Comparison of ENCODE assay signal across 1 cellular context in the genomic region with DNA sequence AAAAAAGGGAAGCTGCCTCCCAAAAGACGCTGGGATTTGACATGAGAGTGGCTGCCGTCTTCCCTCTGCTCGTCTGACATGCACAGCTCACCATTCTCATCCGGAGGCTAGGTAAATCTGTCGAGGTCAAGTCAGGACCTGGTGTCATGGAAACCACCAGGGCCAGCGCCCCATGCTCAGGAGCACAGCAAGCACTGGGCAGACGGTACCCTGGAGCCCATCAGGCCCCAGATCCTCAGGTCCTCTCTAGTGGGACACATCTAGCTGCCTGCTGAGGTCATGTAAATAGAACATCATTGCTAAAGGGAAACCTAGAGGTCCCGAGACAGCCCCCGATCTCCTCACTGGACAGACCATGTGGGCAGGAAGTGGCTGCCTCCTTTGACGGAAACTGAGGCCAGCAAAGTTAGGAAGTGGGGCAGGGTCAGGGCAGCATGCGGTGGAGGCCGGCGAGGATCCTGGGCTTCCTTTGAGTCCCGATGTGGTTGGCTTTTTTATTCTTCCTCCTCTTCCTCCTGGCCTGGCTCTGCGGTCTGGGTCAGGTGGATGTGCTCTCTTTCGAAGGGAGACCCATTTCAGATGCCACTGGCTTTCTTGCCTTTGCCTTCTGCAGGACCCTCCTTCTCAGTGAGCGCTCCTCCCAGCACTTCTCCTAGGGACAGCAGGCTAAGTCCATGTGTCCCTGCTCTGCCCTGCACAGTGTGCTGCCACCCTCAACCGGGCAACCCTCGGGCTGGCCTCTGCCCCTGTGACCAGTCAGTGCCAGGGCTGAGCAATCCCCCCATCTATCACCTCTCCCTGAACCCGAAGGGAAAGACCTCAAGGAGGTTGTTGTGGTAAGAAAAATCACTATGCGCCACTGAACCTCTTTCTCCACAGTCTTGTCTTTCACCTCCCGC.
A peak's percentile ranks its signal among the peaks of the same experiment; 100 is the strongest.
TF ChIP-seq lines count a peak whose summit lies in the region.

No MANE protein-coding gene starts in this region.

TF ChIP-seq in HepG2, 621 proteins besides CTCF, POLR2A, EP300 and RAD21 (continues in another document):
- TF ChIP-seq ELF1 (CRISPR knock-in tag; IDR thresholded peaks at IDR 0.05): no peak
- TF ChIP-seq ZHX2 (IDR thresholded peaks at IDR 0.05; ENCODE audit: low read depth): no peak
- no peak for TF ChIP-seq ZHX2 (CRISPR knock-in tag; IDR thresholded peaks at IDR 0.05; ENCODE audit: borderline replicate concordance)
- TF ChIP-seq, protein P1, sequence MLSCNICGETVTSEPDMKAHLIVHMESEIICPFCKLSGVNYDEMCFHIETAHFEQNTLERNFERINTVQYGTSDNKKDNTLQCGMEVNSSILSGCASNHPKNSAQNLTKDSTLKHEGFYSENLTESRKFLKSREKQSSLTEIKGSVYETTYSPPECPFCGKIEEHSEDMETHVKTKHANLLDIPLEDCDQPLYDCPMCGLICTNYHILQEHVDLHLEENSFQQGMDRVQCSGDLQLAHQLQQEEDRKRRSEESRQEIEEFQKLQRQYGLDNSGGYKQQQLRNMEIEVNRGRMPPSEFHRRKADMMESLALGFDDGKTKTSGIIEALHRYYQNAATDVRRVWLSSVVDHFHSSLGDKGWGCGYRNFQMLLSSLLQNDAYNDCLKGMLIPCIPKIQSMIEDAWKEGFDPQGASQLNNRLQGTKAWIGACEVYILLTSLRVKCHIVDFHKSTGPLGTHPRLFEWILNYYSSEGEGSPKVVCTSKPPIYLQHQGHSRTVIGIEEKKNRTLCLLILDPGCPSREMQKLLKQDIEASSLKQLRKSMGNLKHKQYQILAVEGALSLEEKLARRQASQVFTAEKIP (CRISPR knock-in tag; IDR thresholded peaks at IDR 0.05; ENCODE audit: borderline replicate concordance): no peak
- no peak; the same call in 1 of the 2 replicates for TF ChIP-seq ZNF33A (CRISPR knock-in tag; IDR thresholded peaks at IDR 0.05; ENCODE audit: borderline replicate concordance)
- TF ChIP-seq, protein P2, sequence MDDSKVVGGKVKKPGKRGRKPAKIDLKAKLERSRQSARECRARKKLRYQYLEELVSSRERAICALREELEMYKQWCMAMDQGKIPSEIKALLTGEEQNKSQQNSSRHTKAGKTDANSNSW (CRISPR knock-in tag; IDR thresholded peaks at IDR 0.05; ENCODE audit: borderline replicate concordance): no peak
- TF ChIP-seq REL (CRISPR knock-in tag; conservative IDR thresholded peaks at IDR 0.05): no peak
- TF ChIP-seq CREB1 (IDR thresholded peaks at IDR 0.05): no peak
- no peak for TF ChIP-seq CREB1 (CRISPR knock-in tag; IDR thresholded peaks at IDR 0.05)
- 0 out of 2 replicates have a peak, but pooled peaks have one; percentile 25 for TF ChIP-seq POGZ (CRISPR knock-in tag; IDR thresholded peaks at IDR 0.05)
- TF ChIP-seq SMYD3 (CRISPR knock-in tag; IDR thresholded peaks at IDR 0.05): no peak
- TF ChIP-seq ZKSCAN5 (CRISPR knock-in tag; IDR thresholded peaks at IDR 0.05): 0 out of 2 replicates have a peak, but pooled peaks have one; percentile 8
- TF ChIP-seq BORCS8-MEF2B (CRISPR knock-in tag; IDR thresholded peaks at IDR 0.05): no peak
- TF ChIP-seq, protein P3, sequence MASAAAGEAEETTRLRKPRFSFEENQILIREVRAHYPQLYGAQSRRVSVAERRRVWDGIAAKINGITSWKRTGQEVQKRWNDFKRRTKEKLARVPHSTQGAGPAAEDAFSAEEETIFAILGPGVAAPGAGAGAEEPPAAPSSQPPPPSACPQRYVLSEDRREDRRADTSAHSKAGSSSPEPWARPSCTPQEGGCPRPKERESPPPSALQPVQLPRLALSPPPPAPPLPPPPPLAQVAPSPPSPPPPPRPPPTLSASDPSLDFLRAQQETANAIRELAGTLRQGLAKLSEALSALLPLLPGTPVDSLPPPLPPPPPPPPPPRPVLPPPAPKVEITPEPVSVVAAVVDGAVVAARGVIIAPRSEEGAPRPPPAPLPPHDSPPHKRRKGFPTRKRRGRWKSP (CRISPR knock-in tag; IDR thresholded peaks at IDR 0.05): no peak
- peak; percentile 29; the same call in 1 of the 2 replicates for TF ChIP-seq ZNF724P (CRISPR knock-in tag; IDR thresholded peaks at IDR 0.05; ENCODE audit: borderline replicate concordance)
- peak; percentile 13 for TF ChIP-seq AGO2 (optimal IDR thresholded peaks at IDR 0.05; ENCODE audit: low read depth, low read length)
- TF ChIP-seq, protein P4, sequence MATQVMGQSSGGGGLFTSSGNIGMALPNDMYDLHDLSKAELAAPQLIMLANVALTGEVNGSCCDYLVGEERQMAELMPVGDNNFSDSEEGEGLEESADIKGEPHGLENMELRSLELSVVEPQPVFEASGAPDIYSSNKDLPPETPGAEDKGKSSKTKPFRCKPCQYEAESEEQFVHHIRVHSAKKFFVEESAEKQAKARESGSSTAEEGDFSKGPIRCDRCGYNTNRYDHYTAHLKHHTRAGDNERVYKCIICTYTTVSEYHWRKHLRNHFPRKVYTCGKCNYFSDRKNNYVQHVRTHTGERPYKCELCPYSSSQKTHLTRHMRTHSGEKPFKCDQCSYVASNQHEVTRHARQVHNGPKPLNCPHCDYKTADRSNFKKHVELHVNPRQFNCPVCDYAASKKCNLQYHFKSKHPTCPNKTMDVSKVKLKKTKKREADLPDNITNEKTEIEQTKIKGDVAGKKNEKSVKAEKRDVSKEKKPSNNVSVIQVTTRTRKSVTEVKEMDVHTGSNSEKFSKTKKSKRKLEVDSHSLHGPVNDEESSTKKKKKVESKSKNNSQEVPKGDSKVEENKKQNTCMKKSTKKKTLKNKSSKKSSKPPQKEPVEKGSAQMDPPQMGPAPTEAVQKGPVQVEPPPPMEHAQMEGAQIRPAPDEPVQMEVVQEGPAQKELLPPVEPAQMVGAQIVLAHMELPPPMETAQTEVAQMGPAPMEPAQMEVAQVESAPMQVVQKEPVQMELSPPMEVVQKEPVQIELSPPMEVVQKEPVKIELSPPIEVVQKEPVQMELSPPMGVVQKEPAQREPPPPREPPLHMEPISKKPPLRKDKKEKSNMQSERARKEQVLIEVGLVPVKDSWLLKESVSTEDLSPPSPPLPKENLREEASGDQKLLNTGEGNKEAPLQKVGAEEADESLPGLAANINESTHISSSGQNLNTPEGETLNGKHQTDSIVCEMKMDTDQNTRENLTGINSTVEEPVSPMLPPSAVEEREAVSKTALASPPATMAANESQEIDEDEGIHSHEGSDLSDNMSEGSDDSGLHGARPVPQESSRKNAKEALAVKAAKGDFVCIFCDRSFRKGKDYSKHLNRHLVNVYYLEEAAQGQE (IDR thresholded peaks at IDR 0.05; ENCODE audit: borderline replicate concordance in 1 of 2, low read depth in 1 of 2, low read length in 2 of 2): peak in 1 of 2 experiments; percentile 31; a peak in 1 of 4 replicates
- no peak for TF ChIP-seq NFYB (CRISPR knock-in tag; IDR thresholded peaks at IDR 0.05)
- 0 out of 2 replicates have a peak, but pooled peaks have one; percentile 24 for TF ChIP-seq CHCHD3 (CRISPR knock-in tag; IDR thresholded peaks at IDR 0.05)
- no peak for TF ChIP-seq CAMTA2 (CRISPR knock-in tag; IDR thresholded peaks at IDR 0.05; ENCODE audit: borderline replicate concordance)
- no peak for TF ChIP-seq MXI1 (IDR thresholded peaks at IDR 0.05; ENCODE audit: borderline replicate concordance, low read depth, low read length)
- TF ChIP-seq, protein P5, sequence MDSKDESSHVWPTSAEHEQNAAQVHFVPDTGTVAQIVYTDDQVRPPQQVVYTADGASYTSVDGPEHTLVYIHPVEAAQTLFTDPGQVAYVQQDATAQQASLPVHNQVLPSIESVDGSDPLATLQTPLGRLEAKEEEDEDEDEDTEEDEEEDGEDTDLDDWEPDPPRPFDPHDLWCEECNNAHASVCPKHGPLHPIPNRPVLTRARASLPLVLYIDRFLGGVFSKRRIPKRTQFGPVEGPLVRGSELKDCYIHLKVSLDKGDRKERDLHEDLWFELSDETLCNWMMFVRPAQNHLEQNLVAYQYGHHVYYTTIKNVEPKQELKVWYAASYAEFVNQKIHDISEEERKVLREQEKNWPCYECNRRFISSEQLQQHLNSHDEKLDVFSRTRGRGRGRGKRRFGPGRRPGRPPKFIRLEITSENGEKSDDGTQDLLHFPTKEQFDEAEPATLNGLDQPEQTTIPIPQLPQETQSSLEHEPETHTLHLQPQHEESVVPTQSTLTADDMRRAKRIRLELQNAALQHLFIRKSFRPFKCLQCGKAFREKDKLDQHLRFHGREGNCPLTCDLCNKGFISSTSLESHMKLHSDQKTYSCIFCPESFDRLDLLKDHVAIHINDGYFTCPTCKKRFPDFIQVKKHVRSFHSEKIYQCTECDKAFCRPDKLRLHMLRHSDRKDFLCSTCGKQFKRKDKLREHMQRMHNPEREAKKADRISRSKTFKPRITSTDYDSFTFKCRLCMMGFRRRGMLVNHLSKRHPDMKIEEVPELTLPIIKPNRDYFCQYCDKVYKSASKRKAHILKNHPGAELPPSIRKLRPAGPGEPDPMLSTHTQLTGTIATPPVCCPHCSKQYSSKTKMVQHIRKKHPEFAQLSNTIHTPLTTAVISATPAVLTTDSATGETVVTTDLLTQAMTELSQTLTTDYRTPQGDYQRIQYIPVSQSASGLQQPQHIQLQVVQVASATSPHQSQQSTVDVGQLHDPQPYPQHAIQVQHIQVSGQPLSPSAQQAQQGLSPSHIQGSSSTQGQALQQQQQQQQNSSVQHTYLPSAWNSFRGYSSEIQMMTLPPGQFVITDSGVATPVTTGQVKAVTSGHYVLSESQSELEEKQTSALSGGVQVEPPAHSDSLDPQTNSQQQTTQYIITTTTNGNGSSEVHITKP (CRISPR knock-in tag; IDR thresholded peaks at IDR 0.05; ENCODE audit: low read depth): no peak
- TF ChIP-seq ZNF501 (CRISPR knock-in tag; IDR thresholded peaks at IDR 0.05): 0 out of 2 replicates have a peak, but pooled peaks have one; percentile 15
- TF ChIP-seq ZNF670 (CRISPR knock-in tag; IDR thresholded peaks at IDR 0.05; ENCODE audit: borderline replicate concordance): no peak
- TF ChIP-seq ZFP41 (CRISPR knock-in tag; IDR thresholded peaks at IDR 0.05; ENCODE audit: borderline replicate concordance): no peak
- TF ChIP-seq, protein P6, sequence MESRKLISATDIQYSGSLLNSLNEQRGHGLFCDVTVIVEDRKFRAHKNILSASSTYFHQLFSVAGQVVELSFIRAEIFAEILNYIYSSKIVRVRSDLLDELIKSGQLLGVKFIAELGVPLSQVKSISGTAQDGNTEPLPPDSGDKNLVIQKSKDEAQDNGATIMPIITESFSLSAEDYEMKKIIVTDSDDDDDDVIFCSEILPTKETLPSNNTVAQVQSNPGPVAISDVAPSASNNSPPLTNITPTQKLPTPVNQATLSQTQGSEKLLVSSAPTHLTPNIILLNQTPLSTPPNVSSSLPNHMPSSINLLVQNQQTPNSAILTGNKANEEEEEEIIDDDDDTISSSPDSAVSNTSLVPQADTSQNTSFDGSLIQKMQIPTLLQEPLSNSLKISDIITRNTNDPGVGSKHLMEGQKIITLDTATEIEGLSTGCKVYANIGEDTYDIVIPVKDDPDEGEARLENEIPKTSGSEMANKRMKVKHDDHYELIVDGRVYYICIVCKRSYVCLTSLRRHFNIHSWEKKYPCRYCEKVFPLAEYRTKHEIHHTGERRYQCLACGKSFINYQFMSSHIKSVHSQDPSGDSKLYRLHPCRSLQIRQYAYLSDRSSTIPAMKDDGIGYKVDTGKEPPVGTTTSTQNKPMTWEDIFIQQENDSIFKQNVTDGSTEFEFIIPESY (CRISPR knock-in tag; IDR thresholded peaks at IDR 0.05): peak; percentile 44; the same call in 1 of the 2 replicates
- no peak for TF ChIP-seq ZNF552 (CRISPR knock-in tag; IDR thresholded peaks at IDR 0.05; ENCODE audit: borderline replicate concordance)
- TF ChIP-seq, protein P7, sequence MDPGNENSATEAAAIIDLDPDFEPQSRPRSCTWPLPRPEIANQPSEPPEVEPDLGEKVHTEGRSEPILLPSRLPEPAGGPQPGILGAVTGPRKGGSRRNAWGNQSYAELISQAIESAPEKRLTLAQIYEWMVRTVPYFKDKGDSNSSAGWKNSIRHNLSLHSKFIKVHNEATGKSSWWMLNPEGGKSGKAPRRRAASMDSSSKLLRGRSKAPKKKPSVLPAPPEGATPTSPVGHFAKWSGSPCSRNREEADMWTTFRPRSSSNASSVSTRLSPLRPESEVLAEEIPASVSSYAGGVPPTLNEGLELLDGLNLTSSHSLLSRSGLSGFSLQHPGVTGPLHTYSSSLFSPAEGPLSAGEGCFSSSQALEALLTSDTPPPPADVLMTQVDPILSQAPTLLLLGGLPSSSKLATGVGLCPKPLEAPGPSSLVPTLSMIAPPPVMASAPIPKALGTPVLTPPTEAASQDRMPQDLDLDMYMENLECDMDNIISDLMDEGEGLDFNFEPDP (CRISPR knock-in tag; conservative IDR thresholded peaks at IDR 0.05): 0 out of 2 replicates have a peak, but pooled peaks have one; percentile 57
- TF ChIP-seq RBFOX2 (IDR thresholded peaks at IDR 0.05; ENCODE audit: low read depth, low read length): peak; percentile 75
